Comparison of ENCODE assay signal across 14 cellular contexts in genomic region chr22:25840162-25840561, GRCh38.
"Had no signal": no experiment of that assay in that cellular context is flagged by ENCODE, and none has a peak within 500 bp of the region (broad histone marks: within the 10 kb centered on the region; RNA-seq: fewer than 3 reads in every experiment).

No MANE protein-coding gene starts in this region.

- H3K4me3 ChIP-seq: adrenal gland, left lung, pancreas, skin epidermis, thyroid gland had no signal

- H3K27me3 ChIP-seq: adrenal gland, pancreas, thyroid gland had no signal

- H3K36me3 ChIP-seq: adrenal gland, left lung, pancreas, thyroid gland had no signal

- DNase-seq: activated CD4-positive, alpha-beta T cell treated with anti-CD3 and anti-CD28 coated beads for 48 hours; activated naive CD4-positive, alpha-beta T cell treated with anti-CD3 and anti-CD28 coated beads, Interleukin-2, amount 50 U/mL, for 16 hours; adrenal gland; central memory CD4-positive, alpha-beta T cell; endodermal cell; erythroblast; left lung; pancreas; T-helper 17 cell had no signal

- H3K27ac ChIP-seq: adrenal gland, left lung, pancreas, skin epidermis, thyroid gland had no signal

- H3K9me3 Mint-ChIP-seq: activated T-helper 2 cell treated with anti-CD3 and anti-CD28 coated beads, Interferon-gamma antibody, Interleukin-2, Interleukin-4, amounts not matched to agents 10 μg/mL and 5 μg/mL and 100 μg/mL, durations not matched to agents 14 hours and 24 hours and 36 hours; endodermal cell; memory B cell; WTC11 had no signal

- H3K4me3 Mint-ChIP-seq: endodermal cell, memory B cell, T-helper 17 cell, WTC11 had no signal

- H3K4me1 ChIP-seq: adrenal gland, left lung, pancreas, thyroid gland had no signal

- H3K27ac Mint-ChIP-seq: activated T-helper 2 cell treated with anti-CD3 and anti-CD28 coated beads, Interferon-gamma antibody, Interleukin-2, Interleukin-4, amounts not matched to agents 10 μg/mL and 5 μg/mL and 100 μg/mL, durations not matched to agents 14 hours and 24 hours and 36 hours; endodermal cell; memory B cell; T-helper 17 cell; WTC11 had no signal

- ATAC-seq: left lung, pancreas, T-helper 17 cell, WTC11 had no signal

- H3K4me1 Mint-ChIP-seq: memory B cell, T-helper 17 cell, WTC11 had no signal

- H3K36me3 Mint-ChIP-seq: memory B cell, WTC11 had no signal

- H3K9me3 ChIP-seq: adrenal gland, left lung, pancreas, thyroid gland had no signal
